Comparison of ENCODE assay signal across 1 cellular context in the genomic region with DNA sequence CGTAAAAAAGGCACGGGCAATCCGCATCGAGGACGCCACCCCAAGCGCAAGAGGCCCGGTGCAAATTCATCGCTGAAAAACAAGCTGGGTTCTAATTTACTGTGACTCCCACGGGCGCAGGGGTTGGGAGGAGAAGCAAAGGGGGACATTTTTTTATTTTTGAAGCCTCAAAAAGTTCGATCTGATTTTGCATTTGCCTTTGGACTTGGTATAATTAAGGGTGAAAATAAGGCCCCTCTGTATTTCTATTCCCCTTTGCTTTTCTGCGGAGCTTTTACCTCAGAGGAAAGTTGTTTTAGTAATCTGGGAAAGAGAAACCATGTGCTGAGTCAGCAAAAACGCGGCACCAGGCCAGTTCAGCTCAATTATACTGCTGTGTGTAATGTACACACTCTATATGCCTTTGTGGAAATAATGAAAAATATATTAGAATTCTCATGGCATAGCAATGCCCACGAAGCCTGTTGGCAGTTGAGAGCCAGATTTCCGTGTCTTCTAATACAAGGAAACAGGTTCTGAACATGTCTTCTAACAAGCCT.
A peak's percentile ranks its signal among the peaks of the same experiment; 100 is the strongest.
TF ChIP-seq lines count a peak whose summit lies in the region.

No MANE protein-coding gene starts in this region.

TF ChIP-seq in K562, 482 proteins besides CTCF, POLR2A, EP300 and RAD21:
- TF ChIP-seq SNIP1 (IDR thresholded peaks at IDR 0.05; ENCODE audit: low read depth) (no peak), RBM22 (IDR thresholded peaks at IDR 0.05; ENCODE audit: low read depth, low read length, poor library complexity, severe bottlenecking) (no peak), ZNF146 (CRISPR knock-in tag; IDR thresholded peaks at IDR 0.05; ENCODE audit: unreplicated experiment) (no peak), C11orf30 (IDR thresholded peaks at IDR 0.05; ENCODE audit: low read depth) (peak; percentile 97), RBM39 (optimal IDR thresholded peaks at IDR 0.05; ENCODE audit: low read depth, low read length) (no peak), HDAC6 (IDR thresholded peaks at IDR 0.05; ENCODE audit: low read depth, low read length) (no peak), MAFF (IDR thresholded peaks at IDR 0.05; ENCODE audit: low read length) (peak; percentile 100), MAFK (IDR thresholded peaks at IDR 0.05; ENCODE audit: low read length) (peak; percentile 100), POLR2AphosphoS2 (IDR thresholded peaks at IDR 0.05; ENCODE audit: low read length) (no peak), ZNF408 (CRISPR knock-in tag; IDR thresholded peaks at IDR 0.05; ENCODE audit: low read depth) (no peak), ZNF764 (CRISPR knock-in tag; IDR thresholded peaks at IDR 0.05; ENCODE audit: low read depth) (no peak), BRD4 (IDR thresholded peaks at IDR 0.05) (no peak), ILF3 (IDR thresholded peaks at IDR 0.05; ENCODE audit: borderline replicate concordance) (no peak), SNRNP70 (optimal IDR thresholded peaks at IDR 0.05; ENCODE audit: low read depth, low read length) (no peak), STAG1 (CRISPR knock-in tag; IDR thresholded peaks at IDR 0.05; ENCODE audit: borderline replicate concordance) (no peak), ZNF316 (IDR thresholded peaks at IDR 0.05) (peak; percentile 97), SRF (CRISPR knock-in tag; IDR thresholded peaks at IDR 0.05) (no peak), NR3C1 (CRISPR knock-in tag; IDR thresholded peaks at IDR 0.05) (no peak), HNRNPK (IDR thresholded peaks at IDR 0.05; ENCODE audit: low read depth, low read length, poor library complexity, severe bottlenecking) (no peak), SLC30A9 (CRISPR knock-in tag; IDR thresholded peaks at IDR 0.05) (no peak), ZBTB1 (CRISPR knock-in tag; IDR thresholded peaks at IDR 0.05; ENCODE audit: borderline replicate concordance, low read depth) (no peak), GABPB1 (CRISPR knock-in tag; IDR thresholded peaks at IDR 0.05) (no peak), MAFG (tag; conservative IDR thresholded peaks at IDR 0.05) (peak; percentile 96)
- TF ChIP-seq, protein P1, sequence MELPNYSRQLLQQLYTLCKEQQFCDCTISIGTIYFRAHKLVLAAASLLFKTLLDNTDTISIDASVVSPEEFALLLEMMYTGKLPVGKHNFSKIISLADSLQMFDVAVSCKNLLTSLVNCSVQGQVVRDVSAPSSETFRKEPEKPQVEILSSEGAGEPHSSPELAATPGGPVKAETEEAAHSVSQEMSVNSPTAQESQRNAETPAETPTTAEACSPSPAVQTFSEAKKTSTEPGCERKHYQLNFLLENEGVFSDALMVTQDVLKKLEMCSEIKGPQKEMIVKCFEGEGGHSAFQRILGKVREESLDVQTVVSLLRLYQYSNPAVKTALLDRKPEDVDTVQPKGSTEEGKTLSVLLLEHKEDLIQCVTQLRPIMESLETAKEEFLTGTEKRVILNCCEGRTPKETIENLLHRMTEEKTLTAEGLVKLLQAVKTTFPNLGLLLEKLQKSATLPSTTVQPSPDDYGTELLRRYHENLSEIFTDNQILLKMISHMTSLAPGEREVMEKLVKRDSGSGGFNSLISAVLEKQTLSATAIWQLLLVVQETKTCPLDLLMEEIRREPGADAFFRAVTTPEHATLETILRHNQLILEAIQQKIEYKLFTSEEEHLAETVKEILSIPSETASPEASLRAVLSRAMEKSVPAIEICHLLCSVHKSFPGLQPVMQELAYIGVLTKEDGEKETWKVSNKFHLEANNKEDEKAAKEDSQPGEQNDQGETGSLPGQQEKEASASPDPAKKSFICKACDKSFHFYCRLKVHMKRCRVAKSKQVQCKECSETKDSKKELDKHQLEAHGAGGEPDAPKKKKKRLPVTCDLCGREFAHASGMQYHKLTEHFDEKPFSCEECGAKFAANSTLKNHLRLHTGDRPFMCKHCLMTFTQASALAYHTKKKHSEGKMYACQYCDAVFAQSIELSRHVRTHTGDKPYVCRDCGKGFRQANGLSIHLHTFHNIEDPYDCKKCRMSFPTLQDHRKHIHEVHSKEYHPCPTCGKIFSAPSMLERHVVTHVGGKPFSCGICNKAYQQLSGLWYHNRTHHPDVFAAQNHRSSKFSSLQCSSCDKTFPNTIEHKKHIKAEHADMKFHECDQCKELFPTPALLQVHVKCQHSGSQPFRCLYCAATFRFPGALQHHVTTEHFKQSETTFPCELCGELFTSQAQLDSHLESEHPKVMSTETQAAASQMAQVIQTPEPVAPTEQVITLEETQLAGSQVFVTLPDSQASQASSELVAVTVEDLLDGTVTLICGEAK (IDR thresholded peaks at IDR 0.05) = no peak
- TF ChIP-seq, protein P1 (CRISPR knock-in tag; IDR thresholded peaks at IDR 0.05) = no peak
- TF ChIP-seq, protein P2, sequence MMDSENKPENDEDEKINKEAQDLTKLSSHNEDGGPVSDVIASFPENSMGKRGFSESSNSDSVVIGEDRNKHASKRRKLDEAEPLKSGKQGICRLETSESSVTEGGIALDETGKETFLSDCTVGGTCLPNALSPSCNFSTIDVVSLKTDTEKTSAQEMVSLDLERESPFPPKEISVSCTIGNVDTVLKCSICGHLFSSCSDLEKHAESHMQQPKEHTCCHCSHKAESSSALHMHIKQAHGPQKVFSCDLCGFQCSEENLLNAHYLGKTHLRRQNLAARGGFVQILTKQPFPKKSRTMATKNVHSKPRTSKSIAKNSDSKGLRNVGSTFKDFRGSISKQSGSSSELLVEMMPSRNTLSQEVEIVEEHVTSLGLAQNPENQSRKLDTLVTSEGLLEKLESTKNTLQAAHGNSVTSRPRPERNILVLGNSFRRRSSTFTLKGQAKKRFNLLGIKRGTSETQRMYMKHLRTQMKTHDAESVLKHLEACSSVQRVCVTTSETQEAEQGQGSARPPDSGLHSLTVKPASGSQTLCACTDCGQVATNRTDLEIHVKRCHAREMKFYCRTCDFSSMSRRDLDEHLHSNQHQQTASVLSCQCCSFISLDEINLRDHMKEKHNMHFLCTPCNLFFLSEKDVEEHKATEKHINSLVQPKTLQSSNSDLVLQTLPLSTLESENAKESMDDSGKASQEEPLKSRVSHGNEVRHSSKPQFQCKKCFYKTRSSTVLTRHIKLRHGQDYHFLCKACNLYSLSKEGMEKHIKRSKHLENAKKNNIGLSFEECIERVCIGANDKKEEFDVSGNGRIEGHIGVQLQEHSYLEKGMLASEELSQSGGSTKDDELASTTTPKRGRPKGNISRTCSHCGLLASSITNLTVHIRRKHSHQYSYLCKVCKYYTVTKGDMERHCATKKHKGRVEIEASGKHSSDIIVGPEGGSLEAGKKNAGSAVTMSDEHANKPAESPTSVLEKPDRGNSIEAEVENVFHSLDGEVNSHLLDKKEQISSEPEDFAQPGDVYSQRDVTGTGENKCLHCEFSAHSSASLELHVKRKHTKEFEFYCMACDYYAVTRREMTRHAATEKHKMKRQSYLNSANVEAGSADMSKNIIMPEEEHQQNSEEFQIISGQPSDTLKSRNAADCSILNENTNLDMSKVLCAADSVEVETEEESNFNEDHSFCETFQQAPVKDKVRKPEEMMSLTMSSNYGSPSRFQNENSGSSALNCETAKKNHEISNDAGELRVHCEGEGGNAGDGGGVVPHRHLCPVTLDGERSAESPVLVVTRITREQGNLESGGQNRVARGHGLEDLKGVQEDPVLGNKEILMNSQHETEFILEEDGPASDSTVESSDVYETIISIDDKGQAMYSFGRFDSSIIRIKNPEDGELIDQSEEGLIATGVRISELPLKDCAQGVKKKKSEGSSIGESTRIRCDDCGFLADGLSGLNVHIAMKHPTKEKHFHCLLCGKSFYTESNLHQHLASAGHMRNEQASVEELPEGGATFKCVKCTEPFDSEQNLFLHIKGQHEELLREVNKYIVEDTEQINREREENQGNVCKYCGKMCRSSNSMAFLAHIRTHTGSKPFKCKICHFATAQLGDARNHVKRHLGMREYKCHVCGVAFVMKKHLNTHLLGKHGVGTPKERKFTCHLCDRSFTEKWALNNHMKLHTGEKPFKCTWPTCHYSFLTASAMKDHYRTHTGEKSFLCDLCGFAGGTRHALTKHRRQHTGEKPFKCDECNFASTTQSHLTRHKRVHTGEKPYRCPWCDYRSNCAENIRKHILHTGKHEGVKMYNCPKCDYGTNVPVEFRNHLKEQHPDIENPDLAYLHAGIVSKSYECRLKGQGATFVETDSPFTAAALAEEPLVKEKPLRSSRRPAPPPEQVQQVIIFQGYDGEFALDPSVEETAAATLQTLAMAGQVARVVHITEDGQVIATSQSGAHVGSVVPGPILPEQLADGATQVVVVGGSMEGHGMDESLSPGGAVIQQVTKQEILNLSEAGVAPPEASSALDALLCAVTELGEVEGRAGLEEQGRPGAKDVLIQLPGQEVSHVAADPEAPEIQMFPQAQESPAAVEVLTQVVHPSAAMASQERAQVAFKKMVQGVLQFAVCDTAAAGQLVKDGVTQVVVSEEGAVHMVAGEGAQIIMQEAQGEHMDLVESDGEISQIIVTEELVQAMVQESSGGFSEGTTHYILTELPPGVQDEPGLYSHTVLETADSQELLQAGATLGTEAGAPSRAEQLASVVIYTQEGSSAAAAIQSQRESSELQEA (IDR thresholded peaks at IDR 0.05; ENCODE audit: low read depth) = no peak
- TF ChIP-seq, protein P3, sequence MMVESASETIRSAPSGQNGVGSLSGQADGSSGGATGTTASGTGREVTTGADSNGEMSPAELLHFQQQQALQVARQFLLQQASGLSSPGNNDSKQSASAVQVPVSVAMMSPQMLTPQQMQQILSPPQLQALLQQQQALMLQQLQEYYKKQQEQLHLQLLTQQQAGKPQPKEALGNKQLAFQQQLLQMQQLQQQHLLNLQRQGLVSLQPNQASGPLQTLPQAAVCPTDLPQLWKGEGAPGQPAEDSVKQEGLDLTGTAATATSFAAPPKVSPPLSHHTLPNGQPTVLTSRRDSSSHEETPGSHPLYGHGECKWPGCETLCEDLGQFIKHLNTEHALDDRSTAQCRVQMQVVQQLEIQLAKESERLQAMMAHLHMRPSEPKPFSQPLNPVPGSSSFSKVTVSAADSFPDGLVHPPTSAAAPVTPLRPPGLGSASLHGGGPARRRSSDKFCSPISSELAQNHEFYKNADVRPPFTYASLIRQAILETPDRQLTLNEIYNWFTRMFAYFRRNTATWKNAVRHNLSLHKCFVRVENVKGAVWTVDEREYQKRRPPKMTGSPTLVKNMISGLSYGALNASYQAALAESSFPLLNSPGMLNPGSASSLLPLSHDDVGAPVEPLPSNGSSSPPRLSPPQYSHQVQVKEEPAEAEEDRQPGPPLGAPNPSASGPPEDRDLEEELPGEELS (CRISPR knock-in tag; IDR thresholded peaks at IDR 0.05; ENCODE audit: borderline replicate concordance) = no peak
- TF ChIP-seq, protein P4, sequence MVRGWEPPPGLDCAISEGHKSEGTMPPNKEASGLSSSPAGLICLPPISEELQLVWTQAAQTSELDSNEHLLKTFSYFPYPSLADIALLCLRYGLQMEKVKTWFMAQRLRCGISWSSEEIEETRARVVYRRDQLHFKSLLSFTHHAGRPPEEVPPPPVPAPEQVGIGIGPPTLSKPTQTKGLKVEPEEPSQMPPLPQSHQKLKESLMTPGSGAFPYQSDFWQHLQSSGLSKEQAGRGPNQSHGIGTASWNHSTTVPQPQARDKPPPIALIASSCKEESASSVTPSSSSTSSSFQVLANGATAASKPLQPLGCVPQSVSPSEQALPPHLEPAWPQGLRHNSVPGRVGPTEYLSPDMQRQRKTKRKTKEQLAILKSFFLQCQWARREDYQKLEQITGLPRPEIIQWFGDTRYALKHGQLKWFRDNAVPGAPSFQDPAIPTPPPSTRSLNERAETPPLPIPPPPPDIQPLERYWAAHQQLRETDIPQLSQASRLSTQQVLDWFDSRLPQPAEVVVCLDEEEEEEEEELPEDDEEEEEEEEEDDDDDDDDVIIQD (CRISPR knock-in tag; IDR thresholded peaks at IDR 0.05) = no peak
- TF ChIP-seq, protein P5, sequence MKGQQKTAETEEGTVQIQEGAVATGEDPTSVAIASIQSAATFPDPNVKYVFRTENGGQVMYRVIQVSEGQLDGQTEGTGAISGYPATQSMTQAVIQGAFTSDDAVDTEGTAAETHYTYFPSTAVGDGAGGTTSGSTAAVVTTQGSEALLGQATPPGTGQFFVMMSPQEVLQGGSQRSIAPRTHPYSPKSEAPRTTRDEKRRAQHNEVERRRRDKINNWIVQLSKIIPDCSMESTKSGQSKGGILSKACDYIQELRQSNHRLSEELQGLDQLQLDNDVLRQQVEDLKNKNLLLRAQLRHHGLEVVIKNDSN (CRISPR knock-in tag; IDR thresholded peaks at IDR 0.05) = no peak
